In genomic region chr20:45445805-45446562, GRCh38 we compare ENCODE assay signal across 8 cellular contexts. TPM values are rescaled to one million over a fixed set of nuclear protein-coding genes. Genes with fewer than 3 reads are reported as not detected.
A peak's percentile ranks its signal among the peaks of the same experiment; 100 is the strongest.
DNase-seq lines count a peak whose midpoint lies in the region; ATAC-seq, FAIRE-seq and TF ChIP-seq lines count a peak whose summit lies in the region.
"Had no signal": no experiment of that assay in that cellular context is flagged by ENCODE, and none has a peak within 500 bp of the region (broad histone marks: within the 10 kb centered on the region; RNA-seq: fewer than 3 reads in every experiment).

No MANE protein-coding gene starts in this region.

- CTCF ChIA-PET in HEK293T (lab: Yijun Ruan, JAX): interaction anchor here (0.9 to 1.8 kb wide), 2 partner anchors 9 to 72 kb away, joined by 3 to 6 read pairs; no protein-coding TSS in a partner anchor

- ATAC-seq in effector memory CD8-positive, alpha-beta T cell (replicated peaks): peak; percentile 37
- ATAC-seq in GM18519 (IDR thresholded peaks at IDR 0.05; ENCODE audit: low FRiP score, unreplicated experiment): no peak

- no peak overlapping the region for H3K27ac ChIP-seq in SJCRH30
- no peak overlapping the region for H3K27ac ChIP-seq in small intestine (ENCODE audit: low read depth in 1 of 2, low read length in 1 of 2)

- no peaks in the 10 kb centered on the region for H3K4me1 ChIP-seq in SJCRH30
- H3K4me1 ChIP-seq in small intestine (ENCODE audit: control insufficient read depth in 2 of 2, insufficient read depth in 1 of 2, low read depth in 1 of 2, low read length in 1 of 2): peaks cover 0 to 3% of the 10 kb centered on the region in 2 donors

- no peaks in the 10 kb centered on the region for H3K9me3 Mint-ChIP-seq in effector memory CD8-positive, alpha-beta T cell
- H3K9me3 Mint-ChIP-seq: naive thymus-derived CD8-positive, alpha-beta T cell had no signal

- POLR2A ChIA-PET in HEK293T (lab: Yijun Ruan, JAX): no interaction called here

- peaks cover 0 to 39% of the 10 kb centered on the region in 2 donors for H3K27me3 Mint-ChIP-seq in effector memory CD8-positive, alpha-beta T cell

- H3K36me3 ChIP-seq in SJCRH30: no peaks in the 10 kb centered on the region
- no peaks in the 10 kb centered on the region for H3K36me3 ChIP-seq in small intestine (ENCODE audit: control insufficient read depth in 2 of 2, insufficient read depth in 2 of 2, low read length in 2 of 2)

- peaks cover 22 to 24% of the 10 kb centered on the region in 2 donors for H3K4me1 Mint-ChIP-seq in effector memory CD8-positive, alpha-beta T cell (ENCODE audit: low read depth in 2 of 2)

- WGBS in small intestine, 3 donors: 62 to 65% (median 63%) methylated on average over 7 of the region's 7 CpGs

- FAIRE-seq in small intestine (lab: Jason Lieb, UNC): no peak

- no peak overlapping the region for H3K4me3 ChIP-seq in SJCRH30
- no peak overlapping the region for H3K4me3 ChIP-seq in small intestine (ENCODE audit: low read depth in 1 of 2, low read length in 2 of 2)

- H3K9me3 ChIP-seq in SJCRH30 (replicated peaks): no peaks in the 10 kb centered on the region
- no peaks in the 10 kb centered on the region for H3K9me3 ChIP-seq in small intestine (ENCODE audit: control insufficient read depth, low read depth)

- DNase-seq in EH (ENCODE audit: low read depth): peak; percentile 28
- peak; percentile 69 for DNase-seq in HEK293T (ENCODE audit: extremely low spot score)
- peak; percentile 38 to 68 for DNase-seq in SJCRH30
- peak in 1 of 3 experiments; percentile 32 for DNase-seq in effector memory CD8-positive, alpha-beta T cell
- peak; percentile 42 for DNase-seq in small intestine
- no peak for DNase-seq in foreskin melanocyte

- H3K27me3 ChIP-seq in SJCRH30: peaks cover 30% of the 10 kb centered on the region
- H3K27me3 ChIP-seq in small intestine (ENCODE audit: control insufficient read depth in 2 of 2, insufficient read depth in 2 of 2, low read length in 2 of 2): no peaks in the 10 kb centered on the region

- no peak overlapping the region for H3K4me3 Mint-ChIP-seq in effector memory CD8-positive, alpha-beta T cell

- H3K36me3 Mint-ChIP-seq in effector memory CD8-positive, alpha-beta T cell (ENCODE audit: insufficient read depth): peaks cover 6% of the 10 kb centered on the region

- H3K27ac Mint-ChIP-seq in effector memory CD8-positive, alpha-beta T cell: no peak overlapping the region

TF ChIP-seq in HEK293T, 16 proteins besides CTCF, POLR2A, EP300 and RAD21:
- TF ChIP-seq SP1 (IDR thresholded peaks at IDR 0.05): no peak

RNA-seq across cellular contexts. Expression of gene WFDC2, which starts 23.6 kb away (rescaled TPM):
- 5.0 and 6.6 TPM in 2 replicates for total RNA-seq in SJCRH30 (2014; rRNA removed; shearing (Covaris generic))
- 1 to 10 TPM; 3.1 to 7.8 (median 4.6) TPM for polyA plus RNA-seq in small intestine

RNA-seq across cellular contexts. Expression of gene PIGT, which starts 30.0 kb away (rescaled TPM):
- 106 and 110 TPM in 2 replicates for total RNA-seq in SJCRH30 (2014; rRNA removed; shearing (Covaris generic))
- polyA plus RNA-seq in small intestine: 10 to 100 TPM; 49.7 to 85.2 (median 51.0) TPM

RNA-seq across cellular contexts. Expression of gene DBNDD2, which starts 37.9 kb away (rescaled TPM):
- 5.2 and 8.1 TPM in 2 replicates for total RNA-seq in SJCRH30 (2014; rRNA removed; shearing (Covaris generic))
- polyA plus RNA-seq in small intestine: 100 to 1,000 TPM in 2 of 3 donors, 10 to 100 TPM in 1; 98.6 to 114 (median 104) TPM
